8 cellular contexts compared by ENCODE assay signal in genomic region chr14:23694085-23694975, GRCh38. TPM values are rescaled to one million over a fixed set of nuclear protein-coding genes. Genes with fewer than 3 reads are reported as not detected.
DNase-seq lines count a peak whose midpoint lies in the region; ATAC-seq and TF ChIP-seq lines count a peak whose summit lies in the region.
"Had no signal": no experiment of that assay in that cellular context is flagged by ENCODE, and none has a peak within 500 bp of the region (broad histone marks: within the 10 kb centered on the region; RNA-seq: fewer than 3 reads in every experiment).

No MANE protein-coding gene starts in this region.

- no peak overlapping the region for H3K27ac ChIP-seq in osteoblast (ENCODE audit: low read depth, low read length)

- peak overlapping the region; percentile 77 for H3K4me2 ChIP-seq in osteoblast (ENCODE audit: insufficient read depth, low read length)

- peak; percentile 75 for ATAC-seq in esophagus mucosa
- ATAC-seq in GM18868 (IDR thresholded peaks at IDR 0.05; ENCODE audit: unreplicated experiment), result no peak

- peaks cover 11% of the 10 kb centered on the region for H3K4me1 ChIP-seq in osteoblast (ENCODE audit: insufficient read depth, low read length)

- H3K36me3 ChIP-seq in H7 (replicated peaks; ENCODE audit: control insufficient read depth, insufficient read depth, low read length) (no peaks in the 10 kb centered on the region), osteoblast (ENCODE audit: insufficient read depth, low read length) (no peaks in the 10 kb centered on the region)

- no peaks in the 10 kb centered on the region for H3K4me1 Mint-ChIP-seq in activated CD4-positive, alpha-beta memory T cell treated with anti-CD3 and anti-CD28 coated beads for 36 hours (ENCODE audit: low read depth)
- H3K4me1 Mint-ChIP-seq: neural crest cell had no signal

- no peak for TF ChIP-seq CTCF in osteoblast (IDR thresholded peaks at IDR 0.05; ENCODE audit: extremely low read depth, low read depth, low read length)

- no peak overlapping the region for H3K27ac Mint-ChIP-seq in activated CD4-positive, alpha-beta memory T cell treated with anti-CD3 and anti-CD28 coated beads for 36 hours

- POLR2A ChIA-PET in activated CD4-positive, alpha-beta memory T cell treated with anti-CD3 and anti-CD28 coated beads for 36 hours (lab: Charles Lee), result no interaction called here

- H4K20me1 ChIP-seq in osteoblast (ENCODE audit: insufficient read depth, low read length), result no peaks in the 10 kb centered on the region

- intact Hi-C loops in activated CD4-positive, alpha-beta memory T cell treated with anti-CD3 and anti-CD28 coated beads for 36 hours (cut with micrococcal nuclease), result no loop called here

- peaks cover 2% of the 10 kb centered on the region for H3K9me3 Mint-ChIP-seq in activated CD4-positive, alpha-beta memory T cell treated with anti-CD3 and anti-CD28 coated beads for 36 hours

- H3K4me3 ChIP-seq in H7 (ENCODE audit: insufficient read depth, low read depth, low read length) (no peak overlapping the region), osteoblast (ENCODE audit: insufficient read depth, low read length) (no peak overlapping the region)

- H3K36me3 Mint-ChIP-seq in activated CD4-positive, alpha-beta memory T cell treated with anti-CD3 and anti-CD28 coated beads for 36 hours, result no peaks in the 10 kb centered on the region

- H3K27me3 Mint-ChIP-seq in activated CD4-positive, alpha-beta memory T cell treated with anti-CD3 and anti-CD28 coated beads for 36 hours, result peaks cover 25% of the 10 kb centered on the region

- H3K27me3 ChIP-seq in H7 (ENCODE audit: control insufficient read depth, insufficient read depth, low read length) (no peaks in the 10 kb centered on the region), osteoblast (ENCODE audit: insufficient read depth, low read length) (no peaks in the 10 kb centered on the region)

- peak overlapping the region; percentile 84 for H2AFZ ChIP-seq in osteoblast (ENCODE audit: low read length)

- CTCF ChIA-PET in activated CD4-positive, alpha-beta memory T cell treated with anti-CD3 and anti-CD28 coated beads for 36 hours (lab: Charles Lee), result interaction anchor here (1.4 kb wide), 1 partner anchor 62 kb away, joined by 6 read pairs; no protein-coding TSS in a partner anchor

- no peak overlapping the region for H3K4me3 Mint-ChIP-seq in activated CD4-positive, alpha-beta memory T cell treated with anti-CD3 and anti-CD28 coated beads for 36 hours
- H3K4me3 Mint-ChIP-seq: neural crest cell had no signal

- no peaks in the 10 kb centered on the region for H3K9me3 ChIP-seq in osteoblast (ENCODE audit: low read depth, low read length)

- H3K79me2 ChIP-seq in osteoblast (ENCODE audit: insufficient read depth, low read length), result no peaks in the 10 kb centered on the region

- DNase-seq in H7 (peak; percentile 11), NCI-H460 (ENCODE audit: extremely low read depth, low read depth) (peak; percentile 81), osteoblast (ENCODE audit: insufficient read length, low spot score, missing footprints) (no peak), NCI-H187 (lab: John Stamatoyannopoulos, UW) (no peak)
- DNase-seq in activated CD4-positive, alpha-beta memory T cell treated with anti-CD3 and anti-CD28 coated beads for 36 hours, result no peak

RNA-seq across cellular contexts. Expression of gene DHRS2, which starts 58.2 kb away (rescaled TPM):
- total RNA-seq in H7 (2014; rRNA removed; shearing (Covaris generic)), result 0.74 and 1.1 TPM in 2 replicates
- 0.69 and 0.84 TPM in 2 replicates for total RNA-seq in NCI-H460 (2014; rRNA removed; shearing (Covaris generic))
- polyA plus RNA-seq in NCI-H460 (2014; cell fraction: nucleus; rRNA removed), result 1.6 and 2.1 TPM in 2 replicates
- total RNA-seq in esophagus mucosa, result not detected
- under 0.01 and 0.29 TPM in 2 replicates for total RNA-seq in osteoblast
- total RNA-seq in activated CD4-positive, alpha-beta memory T cell treated with anti-CD3 and anti-CD28 coated beads for 36 hours, result 1 to 10 TPM; 2.5 to 2.6 TPM
- total RNA-seq: neural crest cell had no signal

Comparison
In these comparisons a context has a peak if more than half of its experiments do, and no peak if none do; other contexts are left out.
1. DNase-seq: peak in H7 (single experiment) and NCI-H460 (single experiment); none in osteoblast (single experiment), NCI-H187 (0 of 2) and activated CD4-positive, alpha-beta memory T cell treated with anti-CD3 and anti-CD28 coated beads for 36 hours (single experiment).